ENCODE assay signal across 22 cellular contexts in the genomic region with DNA sequence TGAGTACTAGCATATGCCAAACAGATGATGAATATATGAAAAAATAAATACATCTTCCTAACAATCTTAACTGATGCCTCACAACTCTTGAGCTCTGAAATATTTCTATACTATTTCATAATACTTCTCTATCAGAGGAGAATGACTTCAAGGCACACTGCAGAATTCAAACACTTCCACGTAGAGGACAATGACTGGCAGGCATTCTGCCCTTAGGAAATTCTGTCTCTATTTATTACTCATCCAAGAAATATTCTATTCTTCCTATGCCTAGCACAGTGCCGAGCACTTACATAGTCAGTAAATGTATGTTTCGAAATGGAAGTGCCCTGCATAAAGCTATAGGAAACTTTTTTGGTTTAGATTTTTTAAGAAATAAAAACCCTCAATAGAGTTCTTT.
DNase-seq lines count a peak whose midpoint lies in the region; ATAC-seq and TF ChIP-seq lines count a peak whose summit lies in the region.
"Had no signal": no experiment of that assay in that cellular context is flagged by ENCODE, and none has a peak within 500 bp of the region (broad histone marks: within the 10 kb centered on the region; RNA-seq: fewer than 3 reads in every experiment).

No MANE protein-coding gene starts in this region.

- H3K4me1 ChIP-seq in RWPE2 (ENCODE audit: insufficient read depth, poor library complexity, severe bottlenecking) (peaks cover 20% of the 10 kb centered on the region), GM23338 (ENCODE audit: insufficient read depth) (no peaks in the 10 kb centered on the region), lower lobe of right lung (no peaks in the 10 kb centered on the region), right cardiac atrium (ENCODE audit: control insufficient read depth, insufficient read depth, low read length) (no peaks in the 10 kb centered on the region)

- no peaks in the 10 kb centered on the region for H3F3A ChIP-seq in GM23338 (replicated peaks; ENCODE audit: low read depth)

- H3K9me3 ChIP-seq in RWPE2 (ENCODE audit: severe bottlenecking) (no peaks in the 10 kb centered on the region), lower lobe of right lung (no peaks in the 10 kb centered on the region), right cardiac atrium (ENCODE audit: control insufficient read depth, low read length) (no peaks in the 10 kb centered on the region)

- no peaks in the 10 kb centered on the region for H3K27me3 Mint-ChIP-seq in GM23338 (ENCODE audit: insufficient read depth, low read depth, poor library complexity)
- H3K27me3 Mint-ChIP-seq in activated CD8-positive, alpha-beta T cell treated with anti-CD3 and anti-CD28 coated beads, Interleukin-2, amount 10 ng/mL, durations not matched to agents 7 days and 5 days (ENCODE audit: low read depth): no peaks in the 10 kb centered on the region
- H3K27me3 Mint-ChIP-seq: T-cell had no signal

- POLR2A ChIA-PET in activated CD8-positive, alpha-beta T cell treated with anti-CD3 and anti-CD28 coated beads, Interleukin-2, amount 10 ng/mL, durations not matched to agents 7 days and 5 days (lab: Charles Lee): no interaction called here

- no peaks in the 10 kb centered on the region for H3K27me3 ChIP-seq in RWPE2 (ENCODE audit: insufficient read depth, poor library complexity, severe bottlenecking)
- no peaks in the 10 kb centered on the region for H3K27me3 ChIP-seq in GM23338 (ENCODE audit: insufficient read depth)
- H3K27me3 ChIP-seq in lower lobe of right lung (ENCODE audit: low read depth): no peaks in the 10 kb centered on the region
- no peaks in the 10 kb centered on the region for H3K27me3 ChIP-seq in right cardiac atrium (ENCODE audit: control insufficient read depth, insufficient read depth)

- no peaks in the 10 kb centered on the region for H3K9me2 ChIP-seq in GM23338 (ENCODE audit: insufficient read depth)

- H3K79me2 ChIP-seq in GM23338 (replicated peaks; ENCODE audit: insufficient read depth): no peaks in the 10 kb centered on the region

- CTCF ChIA-PET in activated CD8-positive, alpha-beta T cell treated with anti-CD3 and anti-CD28 coated beads, Interleukin-2, amount 10 ng/mL, durations not matched to agents 7 days and 5 days (lab: Charles Lee): no interaction called here

- H2AFZ ChIP-seq in GM23338: no peak overlapping the region

- H3K36me3 Mint-ChIP-seq in GM23338 (ENCODE audit: low read depth): no peaks in the 10 kb centered on the region
- no peaks in the 10 kb centered on the region for H3K36me3 Mint-ChIP-seq in activated CD8-positive, alpha-beta T cell treated with anti-CD3 and anti-CD28 coated beads, Interleukin-2, amount 10 ng/mL, durations not matched to agents 7 days and 5 days (ENCODE audit: low read depth)
- H3K36me3 Mint-ChIP-seq: mesothelial cell of epicardium, T-cell had no signal

- H3K27ac ChIP-seq in RWPE2 (ENCODE audit: poor library complexity, severe bottlenecking) (peak overlapping the region; percentile 72), GM23338 (ENCODE audit: low read depth) (no peak overlapping the region), lower lobe of right lung (no peak overlapping the region), right cardiac atrium (ENCODE audit: low read length) (no peak overlapping the region)
- H3K27ac ChIP-seq: KMS-11 had no signal

- H3K4me3 ChIP-seq in RWPE2 (ENCODE audit: severe bottlenecking) (no peak overlapping the region), skeletal muscle cell (ENCODE audit: low read depth, low read length) (no peak overlapping the region), GM23338 (no peak overlapping the region), lower lobe of right lung (no peak overlapping the region), right cardiac atrium (ENCODE audit: low read length) (no peak overlapping the region)
- H3K4me3 ChIP-seq: GM12878 had no signal

- peak; percentile 96 for ATAC-seq in RWPE2 (ENCODE audit: low read depth)
- no peak for ATAC-seq in GM23338
- ATAC-seq in lower lobe of right lung: no peak
- no peak for ATAC-seq in right cardiac atrium
- no peak for ATAC-seq in activated CD8-positive, alpha-beta T cell treated with anti-CD3 and anti-CD28 coated beads, Interleukin-2, amount 10 ng/mL, durations not matched to agents 7 days and 5 days
- ATAC-seq: GM12878, T-cell had no signal

- H3K36me3 ChIP-seq in RWPE2 (ENCODE audit: low read depth): no peaks in the 10 kb centered on the region
- no peaks in the 10 kb centered on the region for H3K36me3 ChIP-seq in GM23338 (ENCODE audit: insufficient read depth)
- H3K36me3 ChIP-seq in lower lobe of right lung: no peaks in the 10 kb centered on the region

- WGBS in right cardiac atrium: 35% methylated on average over 3 of the region's 3 CpGs

- peak; percentile 73 for DNase-seq in HCEC 1CT
- DNase-seq in RWPE2 (ENCODE audit: low spot score): peak; percentile 47
- DNase-seq in fibroblast of gingiva (ENCODE audit: low read depth): peak; percentile 60
- DNase-seq in skeletal muscle cell (ENCODE audit: low read depth): peak; percentile 41
- DNase-seq in GM23338 (ENCODE audit: low spot score): no peak
- DNase-seq in lower lobe of right lung: no peak
- no peak for DNase-seq in right cardiac atrium
- DNase-seq in activated CD8-positive, alpha-beta T cell treated with anti-CD3 and anti-CD28 coated beads, Interleukin-2, amount 10 ng/mL, durations not matched to agents 7 days and 5 days: no peak
- DNase-seq: activated CD4-positive, alpha-beta T cell treated with anti-CD3 and anti-CD28 coated beads for 48 hours; C1 segment of cervical spinal cord; effector memory CD4-positive, alpha-beta T cell; GDM1; NCI-H1092; NCI-H2081 treated with DMSO at 0.1 percent for 48 hours; NCI-H510A treated with DMSO at 0.1 percent for 48 hours; SHP77 treated with DMSO at 0.1 percent for 48 hours; T-cell had no signal

- TF ChIP-seq CTCF in RWPE2 (IDR thresholded peaks at IDR 0.05; ENCODE audit: poor library complexity, severe bottlenecking) (no peak), GM23338 (conservative IDR thresholded peaks at IDR 0.05; ENCODE audit: low read depth in 2 of 2) (no peak), lower lobe of right lung (IDR thresholded peaks at IDR 0.05) (no peak)

- no peak overlapping the region for H3K4me3 Mint-ChIP-seq in GM23338
- H3K4me3 Mint-ChIP-seq in activated CD8-positive, alpha-beta T cell treated with anti-CD3 and anti-CD28 coated beads, Interleukin-2, amount 10 ng/mL, durations not matched to agents 7 days and 5 days: no peak overlapping the region
- H3K4me3 Mint-ChIP-seq: mesothelial cell of epicardium, neural crest cell, T-cell had no signal

- no peak overlapping the region for H3K4me2 ChIP-seq in GM23338
- H3K4me2 ChIP-seq: KMS-11 had no signal

- no peak overlapping the region for H3K27ac Mint-ChIP-seq in GM23338
- H3K27ac Mint-ChIP-seq in activated CD8-positive, alpha-beta T cell treated with anti-CD3 and anti-CD28 coated beads, Interleukin-2, amount 10 ng/mL, durations not matched to agents 7 days and 5 days: no peak overlapping the region
- H3K27ac Mint-ChIP-seq: activated T-helper 2 cell treated with anti-CD3 and anti-CD28 coated beads, Interferon-gamma antibody, Interleukin-2, Interleukin-4, amounts not matched to agents 10 μg/mL and 5 μg/mL and 100 μg/mL, durations not matched to agents 14 hours and 24 hours and 36 hours; mesothelial cell of epicardium; T-cell had no signal

- H3K9me3 Mint-ChIP-seq in GM23338: no peaks in the 10 kb centered on the region
- H3K9me3 Mint-ChIP-seq in activated CD8-positive, alpha-beta T cell treated with anti-CD3 and anti-CD28 coated beads, Interleukin-2, amount 10 ng/mL, durations not matched to agents 7 days and 5 days (ENCODE audit: insufficient read depth): no peaks in the 10 kb centered on the region
- H3K9me3 Mint-ChIP-seq: mesothelial cell of epicardium, neural crest cell had no signal

- peaks cover 7% of the 10 kb centered on the region; the same call in 2 of the 3 replicates for H3K4me1 Mint-ChIP-seq in GM23338
- no peaks in the 10 kb centered on the region for H3K4me1 Mint-ChIP-seq in activated CD8-positive, alpha-beta T cell treated with anti-CD3 and anti-CD28 coated beads, Interleukin-2, amount 10 ng/mL, durations not matched to agents 7 days and 5 days (ENCODE audit: low read depth)
- H3K4me1 Mint-ChIP-seq: neural crest cell, T-cell had no signal

- intact Hi-C loops in lower lobe of right lung (cut with DNase I): no loop called here
- intact Hi-C loops in right cardiac atrium (cut with DNase I): no loop called here

- H4K20me1 ChIP-seq in GM23338 (replicated peaks; ENCODE audit: insufficient read depth): no peaks in the 10 kb centered on the region

TF ChIP-seq in GM23338, 12 proteins besides CTCF, POLR2A, EP300 and RAD21 (continues in another document):
- TF ChIP-seq STAT1 (IDR thresholded peaks at IDR 0.05; ENCODE audit: unreplicated experiment) (no peak), POLR2AphosphoS5 (IDR thresholded peaks at IDR 0.05; ENCODE audit: low read depth) (no peak)

Comparison
In these comparisons a context has a peak if more than half of its experiments do, and no peak if none do; other contexts are left out.
1. DNase-seq: peak in HCEC 1CT (single experiment), RWPE2 (single experiment), fibroblast of gingiva (single experiment) and skeletal muscle cell (single experiment); none in GM23338 (single experiment), lower lobe of right lung (single experiment), right cardiac atrium (0 of 3) and activated CD8-positive, alpha-beta T cell treated with anti-CD3 and anti-CD28 coated beads, Interleukin-2, amount 10 ng/mL, durations not matched to agents 7 days and 5 days (single experiment).